Comparison of ENCODE assay signal across 15 cellular contexts in the genomic region with DNA sequence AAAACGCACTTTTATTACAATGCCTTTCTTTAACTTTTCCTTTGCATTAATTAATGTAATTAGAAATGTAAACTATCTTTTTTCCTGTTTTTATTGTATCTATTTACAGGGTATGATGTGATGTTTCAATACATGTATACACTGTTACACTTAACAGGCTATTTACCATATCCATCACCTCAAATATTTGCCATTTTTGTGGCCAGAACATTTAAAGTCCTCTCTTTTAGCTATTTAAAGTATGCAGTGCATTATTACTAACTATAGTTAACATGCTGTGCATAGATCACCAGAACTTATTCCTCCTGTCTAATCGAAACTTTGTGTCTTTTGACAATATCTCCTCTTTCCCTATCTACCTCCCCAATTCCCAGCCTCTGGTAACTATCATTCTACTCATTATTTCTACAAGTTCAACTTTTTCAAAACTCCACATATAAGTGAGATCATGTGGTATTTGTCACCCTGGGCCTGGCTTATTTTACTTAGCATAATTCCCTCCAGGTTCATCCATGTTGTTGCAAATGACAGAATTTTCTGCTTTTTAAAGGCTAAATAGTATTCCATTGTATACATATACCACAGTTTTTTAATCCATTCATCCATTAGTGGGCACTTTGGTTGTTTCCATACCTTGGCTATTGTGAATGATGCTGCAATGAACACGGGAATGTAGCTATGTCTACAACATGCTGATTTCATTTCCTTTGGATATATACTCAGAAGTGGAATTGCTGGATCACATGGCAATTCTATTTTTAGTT. TPM values are rescaled to one million over a fixed set of nuclear protein-coding genes. Genes with fewer than 3 reads are reported as not detected.
"Had no signal": no experiment of that assay in that cellular context is flagged by ENCODE, and none has a peak within 500 bp of the region (broad histone marks: within the 10 kb centered on the region; RNA-seq: fewer than 3 reads in every experiment).

No MANE protein-coding gene starts in this region.

- H3K4me3 ChIP-seq: transverse colon had no signal

- H3K9me3 ChIP-seq: neutrophil, transverse colon had no signal

- H3K36me3 ChIP-seq: neutrophil, transverse colon had no signal

- H3K27me3 ChIP-seq: transverse colon had no signal

- H3K27ac ChIP-seq: neutrophil had no signal

- ATAC-seq: activated T-cell treated with anti-CD3 and anti-CD28 coated beads, Interleukin-2, amount 50 U/mL, for 72 hours; effector memory CD8-positive, alpha-beta T cell; naive thymus-derived CD8-positive, alpha-beta T cell; right cardiac atrium; stimulated activated effector memory CD8-positive, alpha-beta T cell treated with anti-CD3 and anti-CD28 coated beads, Interleukin-12 subunit alpha, Interleukin-12 subunit beta, amount 100 ng/mL, for 72 hours had no signal

- DNase-seq: activated CD4-positive, alpha-beta memory T cell treated with anti-CD3 and anti-CD28 coated beads for 36 hours; activated T-cell treated with anti-CD3 and anti-CD28 coated beads, Interleukin-2, amount 50 U/mL, for 72 hours; central memory CD4-positive, alpha-beta T cell; effector memory CD8-positive, alpha-beta T cell; erythroblast; naive thymus-derived CD8-positive, alpha-beta T cell; posterior cingulate gyrus; right cardiac atrium; T-helper 9 cell; transverse colon had no signal

RNA-seq across cellular contexts. Expression of gene OR2K2, which starts 32.8 kb away (rescaled TPM):
- total RNA-seq: activated CD4-positive, alpha-beta memory T cell treated with anti-CD3 and anti-CD28 coated beads for 36 hours; activated T-cell treated with anti-CD3 and anti-CD28 coated beads, Interleukin-2, amount 50 U/mL, for 72 hours; glomerular endothelial cell; lung microvascular endothelial cell; mononuclear cell; naive thymus-derived CD8-positive, alpha-beta T cell; right cardiac atrium; transverse colon had no signal
- polyA plus RNA-seq: naive thymus-derived CD8-positive, alpha-beta T cell; right cardiac atrium had no signal
